ENCODE assay signal across 27 cellular contexts in genomic region chr5:91491229-91491628, GRCh38.
"Had no signal": no experiment of that assay in that cellular context is flagged by ENCODE, and none has a peak within 500 bp of the region (broad histone marks: within the 10 kb centered on the region; RNA-seq: fewer than 3 reads in every experiment).

No MANE protein-coding gene starts in this region.

- H3K4me3 Mint-ChIP-seq: activated CD4-positive, alpha-beta memory T cell treated with anti-CD3 and anti-CD28 coated beads, Interleukin-2, amount 10 ng/mL, durations not matched to agents 7 days and 5 days; activated CD4-positive, alpha-beta T cell treated with anti-CD3 and anti-CD28 coated beads, Interleukin-2, amount 10 ng/mL, durations not matched to agents 7 days and 5 days; activated naive CD8-positive, alpha-beta T cell; activated T-cell treated with anti-CD3 and anti-CD28 coated beads, Interleukin-2, amount 50 U/mL, for 24 hours; activated T-cell treated with anti-CD3 and anti-CD28 coated beads, Interleukin-2, amount 50 U/mL, for 72 hours; central memory CD8-positive, alpha-beta T cell; dendritic cell treated with granulocyte-macrophage colony-stimulating factor and Interleukin-4, amounts not matched to agents 40 ng/mL and 50 ng/mL, for 4 days had no signal

- DNase-seq: activated CD4-positive, alpha-beta memory T cell treated with anti-CD3 and anti-CD28 coated beads, Interleukin-2, amount 10 ng/mL, durations not matched to agents 7 days and 5 days; activated CD4-positive, alpha-beta T cell treated with anti-CD3 and anti-CD28 coated beads for 1 hour; activated CD4-positive, alpha-beta T cell treated with anti-CD3 and anti-CD28 coated beads for 4 hours; activated CD4-positive, alpha-beta T cell treated with anti-CD3 and anti-CD28 coated beads, Interleukin-2, amount 10 ng/mL, durations not matched to agents 7 days and 5 days; activated CD4-positive, alpha-beta T cell treated with anti-CD3 and anti-CD28 coated beads, Interleukin-2, amount 50 U/mL, for 4 hours; activated CD8-positive, alpha-beta memory T cell treated with anti-CD3 and anti-CD28 coated beads, Interleukin-2, amount 50 U/mL, for 48 hours; activated gamma-delta T cell; activated naive CD4-positive, alpha-beta T cell treated with anti-CD3 and anti-CD28 coated beads, Interleukin-2, amount 50 U/mL, for 16 hours; activated naive CD4-positive, alpha-beta T cell treated with Interleukin-2 at 50 U/mL for 16 hours; activated T-cell treated with anti-CD3 and anti-CD28 coated beads for 4 hours; activated T-cell treated with anti-CD3 and anti-CD28 coated beads, Interleukin-2, amount 50 U/mL, for 24 hours; activated T-cell treated with anti-CD3 and anti-CD28 coated beads, Interleukin-2, amount 50 U/mL, for 72 hours; amniotic stem cell; anterior cingulate cortex; brain microvascular endothelial cell; dorsolateral prefrontal cortex; esophagus squamous epithelium; foreskin melanocyte; head of caudate nucleus; hippocampal formation; T-helper 2 cell had no signal

- H3K27me3 ChIP-seq: brain microvascular endothelial cell, dorsolateral prefrontal cortex, esophagus squamous epithelium, gastroesophageal sphincter had no signal

- H3K27ac Mint-ChIP-seq: activated CD4-positive, alpha-beta memory T cell treated with anti-CD3 and anti-CD28 coated beads, Interleukin-2, amount 10 ng/mL, durations not matched to agents 7 days and 5 days; activated CD4-positive, alpha-beta T cell treated with anti-CD3 and anti-CD28 coated beads, Interleukin-2, amount 10 ng/mL, durations not matched to agents 7 days and 5 days; activated naive CD8-positive, alpha-beta T cell; activated T-cell treated with anti-CD3 and anti-CD28 coated beads, Interleukin-2, amount 50 U/mL, for 24 hours; activated T-cell treated with anti-CD3 and anti-CD28 coated beads, Interleukin-2, amount 50 U/mL, for 72 hours; dendritic cell treated with granulocyte-macrophage colony-stimulating factor and Interleukin-4, amounts not matched to agents 40 ng/mL and 50 ng/mL, for 4 days had no signal

- H3K4me3 ChIP-seq: coronary artery, dorsolateral prefrontal cortex, esophagus squamous epithelium, gastroesophageal sphincter had no signal

- H3K36me3 ChIP-seq: brain microvascular endothelial cell, esophagus squamous epithelium, gastroesophageal sphincter had no signal

- H3K27me3 Mint-ChIP-seq: activated CD4-positive, alpha-beta T cell treated with anti-CD3 and anti-CD28 coated beads, Interleukin-2, amount 10 ng/mL, durations not matched to agents 7 days and 5 days; activated naive CD8-positive, alpha-beta T cell; activated T-cell treated with anti-CD3 and anti-CD28 coated beads, Interleukin-2, amount 50 U/mL, for 24 hours; central memory CD8-positive, alpha-beta T cell had no signal

- ATAC-seq: activated T-cell treated with anti-CD3 and anti-CD28 coated beads, Interleukin-2, amount 50 U/mL, for 72 hours; gastroesophageal sphincter had no signal

- H3K9me3 ChIP-seq: esophagus squamous epithelium, gastroesophageal sphincter had no signal

- H3K27ac ChIP-seq: brain microvascular endothelial cell, coronary artery, dorsolateral prefrontal cortex, epithelial cell of prostate, esophagus squamous epithelium, gastroesophageal sphincter had no signal

- H3K9me3 Mint-ChIP-seq: activated CD4-positive, alpha-beta memory T cell treated with anti-CD3 and anti-CD28 coated beads, Interleukin-2, amount 10 ng/mL, durations not matched to agents 7 days and 5 days; activated CD4-positive, alpha-beta T cell treated with anti-CD3 and anti-CD28 coated beads, Interleukin-2, amount 10 ng/mL, durations not matched to agents 7 days and 5 days; activated T-cell treated with anti-CD3 and anti-CD28 coated beads, Interleukin-2, amount 50 U/mL, for 24 hours; activated T-cell treated with anti-CD3 and anti-CD28 coated beads, Interleukin-2, amount 50 U/mL, for 72 hours; central memory CD8-positive, alpha-beta T cell; dendritic cell treated with granulocyte-macrophage colony-stimulating factor and Interleukin-4, amounts not matched to agents 40 ng/mL and 50 ng/mL, for 4 days had no signal

- H3K4me1 ChIP-seq: esophagus squamous epithelium, gastroesophageal sphincter had no signal
